ENCODE assay signal across 1 cellular context in the genomic region with DNA sequence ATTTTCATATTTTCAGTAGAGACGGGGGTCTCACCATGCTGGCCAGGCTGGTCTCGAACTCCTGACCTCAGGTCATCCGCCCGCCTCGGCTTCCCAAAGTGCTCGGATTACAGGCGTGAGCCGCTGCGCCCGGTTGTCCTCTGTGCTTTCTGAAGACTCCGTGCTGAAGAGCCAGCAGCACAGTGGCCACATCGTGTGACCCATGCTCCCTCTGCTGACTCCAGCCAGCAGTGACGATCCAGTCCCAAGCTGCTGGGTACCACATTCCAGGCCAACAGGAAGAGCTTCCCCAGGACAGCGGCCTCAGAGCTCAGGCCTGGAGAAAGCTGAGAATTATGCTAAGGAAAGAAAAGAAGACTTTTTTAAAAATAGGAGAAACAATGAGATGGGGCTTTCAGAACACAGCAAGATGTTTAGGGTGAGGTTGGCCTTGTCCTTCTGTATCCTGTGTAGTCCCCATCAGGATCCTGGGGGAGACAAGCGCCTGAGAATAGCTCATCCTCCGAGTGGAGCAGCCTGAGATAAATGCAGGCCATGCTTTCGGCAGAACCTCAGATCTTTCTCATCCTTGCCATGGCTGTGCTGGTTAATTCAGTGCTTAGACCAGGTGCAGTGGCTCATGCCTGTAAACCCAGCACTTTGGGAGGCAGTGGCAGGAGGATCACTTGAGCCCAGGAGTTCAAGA.
TF ChIP-seq lines count a peak whose summit lies in the region.

No MANE protein-coding gene starts in this region.

TF ChIP-seq in H1, 55 proteins besides CTCF, POLR2A, EP300 and RAD21:
- TF ChIP-seq TEAD4 (IDR thresholded peaks at IDR 0.05; ENCODE audit: low read depth, low read length), result peak; percentile 96
- no peak for TF ChIP-seq CEBPB (IDR thresholded peaks at IDR 0.05; ENCODE audit: low read depth, low read length)
- peak; percentile 41; the same call in 1 of the 2 replicates for TF ChIP-seq CREB1 (IDR thresholded peaks at IDR 0.05)
- peak; percentile 61; the same call in 1 of the 2 replicates for TF ChIP-seq TBP (IDR thresholded peaks at IDR 0.05; ENCODE audit: low read depth, low read length)
- TF ChIP-seq, protein P1, sequence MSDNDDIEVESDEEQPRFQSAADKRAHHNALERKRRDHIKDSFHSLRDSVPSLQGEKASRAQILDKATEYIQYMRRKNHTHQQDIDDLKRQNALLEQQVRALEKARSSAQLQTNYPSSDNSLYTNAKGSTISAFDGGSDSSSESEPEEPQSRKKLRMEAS (IDR thresholded peaks at IDR 0.05), result peak; percentile 46; the same call in 1 of the 2 replicates
